8 cellular contexts compared by ENCODE assay signal in genomic region chr11:82900277-82901164, GRCh38. TPM values are rescaled to one million over a fixed set of nuclear protein-coding genes. Genes with fewer than 3 reads are reported as not detected.
A peak's percentile ranks its signal among the peaks of the same experiment; 100 is the strongest.
DNase-seq lines count a peak whose midpoint lies in the region; ATAC-seq, FAIRE-seq and TF ChIP-seq lines count a peak whose summit lies in the region.

Gene PRCP (minus strand): TSS chr11:82900430. CDS start chr11:82900402, 28 bp downstream.

- H3K36me3 ChIP-seq in keratinocyte (ENCODE audit: control insufficient read depth in 2 of 2, extremely low read depth in 1 of 2, insufficient read depth in 2 of 2, low read length in 2 of 2) = no peaks in the 10 kb centered on the region

- H3K9me3 ChIP-seq in keratinocyte (ENCODE audit: control insufficient read depth, low read depth, low read length) = no peaks in the 10 kb centered on the region

- DNase-seq in AG08396 (ENCODE audit: low spot score) (peak; percentile 94), NCI-H345 treated with DMSO at 0.1 percent for 48 hours (lab: John Stamatoyannopoulos, UW; ENCODE audit: unreplicated experiment) (peak; percentile 87), cerebellar cortex (ENCODE audit: low spot score) (peak; percentile 96), keratinocyte (ENCODE audit: low read depth, low spot score) (peak; percentile 35)
- DNase-seq in stimulated activated CD4-positive, alpha-beta T cell treated with anti-CD3 and anti-CD28 coated beads, Interleukin-15, amount 100 ng/mL, for 1 hour (ENCODE audit: low read depth in 1 of 2, low spot score in 1 of 2) = peak; percentile 85 to 87

- peak within 1 kb of the TSS; percentile 92 for H3K4me2 ChIP-seq in keratinocyte (ENCODE audit: control insufficient read depth, extremely low read depth, insufficient read depth, low read depth, low read length)

- ATAC-seq in HG03196 (IDR thresholded peaks at IDR 0.05; ENCODE audit: unreplicated experiment) = peak; percentile 81
- peak; percentile 88 for ATAC-seq in activated CD4-positive, CD25-positive, alpha-beta regulatory T cell treated with anti-CD3 and anti-CD28 coated beads, Interleukin-2, amount 50 U/mL, for 24 hours

- H3K9me1 ChIP-seq in keratinocyte (ENCODE audit: control insufficient read depth, extremely low read depth, insufficient read depth, low read length) = no peaks in the 10 kb centered on the region

- no peak for FAIRE-seq in keratinocyte (lab: Jason Lieb, UNC)

- no peak for TF ChIP-seq CTCF in keratinocyte (optimal IDR thresholded peaks at IDR 0.05 in 1 of 3, IDR thresholded peaks at IDR 0.05 in 1 of 3, conservative IDR thresholded peaks at IDR 0.05 in 1 of 3; ENCODE audit: extremely low read depth in 1 of 3, insufficient read depth in 2 of 3, low read length in 3 of 3)

- H3K4me3 ChIP-seq in keratinocyte (ENCODE audit: control insufficient read depth in 2 of 3, extremely low read depth in 1 of 3, insufficient read depth in 2 of 3, low read depth in 1 of 3, low read length in 3 of 3) = peak within 1 kb of the TSS; percentile 53 to 91 (median 89)

- no peaks in the 10 kb centered on the region for H4K20me1 ChIP-seq in keratinocyte (ENCODE audit: control insufficient read depth, extremely low read depth, insufficient read depth, low read length)

- peak within 1 kb of the TSS; percentile 81 for H3K27ac ChIP-seq in keratinocyte (ENCODE audit: control insufficient read depth, insufficient read depth, low read length)

- TF ChIP-seq POLR2A in GM18951 (IDR thresholded peaks at IDR 0.05; ENCODE audit: extremely low read depth, insufficient read depth, insufficient read length) = peak; percentile 85

- H2AFZ ChIP-seq in keratinocyte (ENCODE audit: control insufficient read depth, low read length) = peak within 1 kb of the TSS; percentile 98

- peaks cover 24% of the 10 kb centered on the region for H3K79me2 ChIP-seq in keratinocyte (ENCODE audit: control insufficient read depth, insufficient read depth, low read length)

- dilution Hi-C loops in keratinocyte (cut with MboI; ENCODE audit: extremely low pct_ligation_motif_present, low sequenced_read_pairs) = no loop called here

- H3K9ac ChIP-seq in keratinocyte (ENCODE audit: control insufficient read depth, extremely low read depth, insufficient read depth, low read length) = peak within 1 kb of the TSS; percentile 75

- in situ Hi-C loops in GM18951 (cut with MboI; ENCODE audit: low sequenced_read_pairs, unreplicated experiment) = loop anchor here (5.0 to 10.0 kb wide), 2 partner anchors 167 to 284 kb away; no protein-coding TSS in a partner anchor

- peaks cover 26% of the 10 kb centered on the region for H3K4me1 ChIP-seq in keratinocyte (ENCODE audit: control insufficient read depth, extremely low read depth, insufficient read depth, low read length)

- no peaks in the 10 kb centered on the region for H3K27me3 ChIP-seq in keratinocyte (ENCODE audit: control insufficient read depth, extremely low read depth, insufficient read depth, low read length)

RNA-seq across cellular contexts. Expression of gene PRCP, which starts in this region (rescaled TPM):
- polyA plus RNA-seq in keratinocyte = 32.3 to 43.5 TPM (median 36.5 TPM) in 3 replicates
- 7.4 TPM for polyA plus RNA-seq in keratinocyte (2011; ENCODE audit: low read depth)
- polyA plus RNA-seq in keratinocyte (2011; cell fraction: cytosol; rRNA removed) = 19.1 and 36.4 TPM in 2 replicates
- 43.6 and 50.2 TPM in 2 replicates for polyA plus RNA-seq in keratinocyte (2011; cell fraction: nucleus; rRNA removed)
- polyA plus RNA-seq in keratinocyte (2012; ENCODE audit: low replicate concordance) = 18.7 and 21.7 TPM in 2 replicates
- 7.9 to 32.2 TPM (median 27.3 TPM) in 3 replicates for polyA minus RNA-seq in keratinocyte
- polyA minus RNA-seq in keratinocyte (2011; cell fraction: cytosol; rRNA and poly(A)+ RNA removed) = 20.5 TPM
- 16.8 and 34.7 TPM in 2 replicates for polyA minus RNA-seq in keratinocyte (2011; cell fraction: nucleus; rRNA and poly(A)+ RNA removed)

Comparison
In these comparisons a context has a peak if more than half of its experiments do, and no peak if none do; other contexts are left out.
1. Peak in every context shown above with its lines: DNase-seq, ATAC-seq, H3K4me3 ChIP-seq and H3K27ac ChIP-seq.
2. DNase-seq: peak in every context shown above with its lines; median percentile 96 in cerebellar cortex; 94 in AG08396; 87 in NCI-H345 treated with DMSO at 0.1 percent for 48 hours; 86 in stimulated activated CD4-positive, alpha-beta T cell treated with anti-CD3 and anti-CD28 coated beads, Interleukin-15, amount 100 ng/mL, for 1 hour; 35 in keratinocyte.